Comparison of ENCODE assay signal across 8 cellular contexts in genomic region chr3:122342803-122343202, GRCh38. TPM values are rescaled to one million over a fixed set of nuclear protein-coding genes. Genes with fewer than 3 reads are reported as not detected.
"Had no signal": no experiment of that assay in that cellular context is flagged by ENCODE, and none has a peak within 500 bp of the region (broad histone marks: within the 10 kb centered on the region; RNA-seq: fewer than 3 reads in every experiment).

No MANE protein-coding gene starts in this region.

- DNase-seq: GM23248, GOT3, H7, HFFc6, IMR-90 had no signal

- H3K4me3 ChIP-seq: GM23248, HAP-1, K562 had no signal

- ATAC-seq: HCT116, K562 had no signal

- H3K27ac Mint-ChIP-seq: HFFc6 had no signal

- H3K4me3 Mint-ChIP-seq: HFFc6 had no signal

RNA-seq across cellular contexts. Expression of gene CSTA, which starts 17.8 kb away (rescaled TPM):
- total RNA-seq: H7, IMR-90 had no signal
